Comparison of ENCODE assay signal across 10 cellular contexts in genomic region chr2:233060500-233061006, GRCh38. TPM values are rescaled to one million over a fixed set of nuclear protein-coding genes. Genes with fewer than 3 reads are reported as not detected.
DNase-seq lines count a peak whose midpoint lies in the region; ATAC-seq and TF ChIP-seq lines count a peak whose summit lies in the region.
"Had no signal": no experiment of that assay in that cellular context is flagged by ENCODE, and none has a peak within 500 bp of the region (broad histone marks: within the 10 kb centered on the region; RNA-seq: fewer than 3 reads in every experiment).

No MANE protein-coding gene starts in this region.

- no peaks in the 10 kb centered on the region for H3K36me3 ChIP-seq in suprapubic skin

- H3K27me3 Mint-ChIP-seq in T-helper 17 cell, result no peaks in the 10 kb centered on the region

- peak overlapping the region; percentile 67 for H3K27ac ChIP-seq in suprapubic skin

- no peak for DNase-seq in activated CD4-positive, CD25-positive, alpha-beta regulatory T cell treated with anti-CD3 and anti-CD28 coated beads, Interleukin-2, amount 50 U/mL, for 72 hours
- DNase-seq in T-helper 17 cell, result no peak
- no peak for DNase-seq in lower leg skin (ENCODE audit: low spot score in 2 of 2)
- DNase-seq in suprapubic skin (ENCODE audit: low spot score in 2 of 2), result peak; percentile 67 to 78
- DNase-seq in NOMO-1 treated with DMSO at 0.1 percent for 48 hours (lab: John Stamatoyannopoulos, UW; ENCODE audit: unreplicated experiment), result no peak
- no peak for DNase-seq in GM20000 (ENCODE audit: low spot score)

- no peak for TF ChIP-seq EP300 in suprapubic skin (IDR thresholded peaks at IDR 0.05)

- WGBS in lower leg skin, 2 donors, result 72 to 74% methylated on average over 4 to 8 of the region's 13 CpGs
- WGBS in suprapubic skin, result 88% methylated on average over 1 of the region's 13 CpGs

- H3K4me3 Mint-ChIP-seq in T-helper 17 cell, result peak overlapping the region; percentile 91

- H3K27ac Mint-ChIP-seq in T-helper 17 cell, result peak overlapping the region; percentile 96

- intact Hi-C loops in lower leg skin (cut with DNase I; ENCODE audit: low total_unique reads), result no loop called here

- H3K4me3 ChIP-seq in lower leg skin (ENCODE audit: low read depth, poor library complexity, severe bottlenecking) (peak overlapping the region; percentile 10), suprapubic skin (peak overlapping the region; percentile 43)

- TF ChIP-seq CTCF in lower leg skin (IDR thresholded peaks at IDR 0.05), result no peak
- TF ChIP-seq CTCF in suprapubic skin (IDR thresholded peaks at IDR 0.05), result no peak
- TF ChIP-seq CTCF in GM20000 (IDR thresholded peaks at IDR 0.05; ENCODE audit: extremely low read depth, missing control alignments), result no peak

- peak; percentile 10 to 13 for ATAC-seq in activated CD4-positive, CD25-positive, alpha-beta regulatory T cell treated with anti-CD3 and anti-CD28 coated beads, Interleukin-2, amount 50 U/mL, for 24 hours
- ATAC-seq in T-helper 17 cell, result peak; percentile 36
- no peak for ATAC-seq in GM18861 (IDR thresholded peaks at IDR 0.05; ENCODE audit: unreplicated experiment)
- ATAC-seq: Panc1 had no signal

- H3K27me3 ChIP-seq in suprapubic skin, result no peaks in the 10 kb centered on the region

- H3K36me3 Mint-ChIP-seq in T-helper 17 cell (ENCODE audit: low read depth), result no peaks in the 10 kb centered on the region

- H3K4me1 Mint-ChIP-seq in T-helper 17 cell, result peaks cover 45% of the 10 kb centered on the region

- TF ChIP-seq POLR2A in lower leg skin (IDR thresholded peaks at IDR 0.05) (no peak), suprapubic skin (IDR thresholded peaks at IDR 0.05) (no peak)

- H3K9me3 ChIP-seq in T-helper 17 cell (ENCODE audit: control insufficient read depth, low read length, poor library complexity, severe bottlenecking) (no peaks in the 10 kb centered on the region), suprapubic skin (no peaks in the 10 kb centered on the region)

- H3K4me1 ChIP-seq in suprapubic skin, result peaks cover 22% of the 10 kb centered on the region

RNA-seq across cellular contexts. Expression of gene INPP5D, which starts 0.4 kb away (rescaled TPM):
- total RNA-seq in T-helper 17 cell, result 100 to 1,000 TPM; 163 to 184 TPM
- 10 to 100 TPM in 3 of 4 donors, 1 to 10 TPM in 1; 8.6 to 15.0 (median 13.0) TPM for total RNA-seq in lower leg skin
- total RNA-seq in suprapubic skin, result 10 to 100 TPM in 2 of 4 donors, 1 to 10 TPM in 2; 6.5 to 18.7 (median 11.5) TPM

RNA-seq across cellular contexts. Expression of gene NEU2, which starts 28.1 kb away (rescaled TPM):
- total RNA-seq in T-helper 17 cell (not detected), lower leg skin (10 to 100 TPM in 2 of 4 donors, 1 to 10 TPM in 2; 1.3 to 29.9 (median 14.2) TPM), suprapubic skin (10 to 100 TPM in 1 of 4 donors, 1 to 10 TPM in 3; 1.7 to 19.9 (median 5.8) TPM)
- total RNA-seq: A673 had no signal

RNA-seq across cellular contexts. Expression of gene NGEF, which starts 47.5 kb away (rescaled TPM):
- total RNA-seq in T-helper 17 cell (not detected), lower leg skin (10 to 100 TPM; 15.7 to 30.3 (median 17.9) TPM), suprapubic skin (10 to 100 TPM; 14.4 to 25.0 (median 17.9) TPM)

Comparison
In these comparisons a context has a peak if more than half of its experiments do, and no peak if none do; other contexts are left out.
1. DNase-seq: peak in suprapubic skin (2 of 2); none in activated CD4-positive, CD25-positive, alpha-beta regulatory T cell treated with anti-CD3 and anti-CD28 coated beads, Interleukin-2, amount 50 U/mL, for 72 hours (single experiment), T-helper 17 cell (0 of 3), lower leg skin (0 of 2), NOMO-1 treated with DMSO at 0.1 percent for 48 hours (single experiment) and GM20000 (single experiment).
2. RNA of gene INPP5D, which starts 0.4 kb away (total RNA-seq): 163 to 184 TPM in T-helper 17 cell; 6.5 to 18.7 TPM in suprapubic skin and 8.6 to 15.0 TPM in lower leg skin; every median in the first group is over 4 times any median in the second.
3. RNA of gene NGEF, which starts 47.5 kb away (total RNA-seq): 15.7 to 30.3 TPM in lower leg skin and 14.4 to 25.0 TPM in suprapubic skin; not detected in T-helper 17 cell; every median in the first group is over 10 times any median in the second.